ENCODE assay signal across 8 cellular contexts in the genomic region with DNA sequence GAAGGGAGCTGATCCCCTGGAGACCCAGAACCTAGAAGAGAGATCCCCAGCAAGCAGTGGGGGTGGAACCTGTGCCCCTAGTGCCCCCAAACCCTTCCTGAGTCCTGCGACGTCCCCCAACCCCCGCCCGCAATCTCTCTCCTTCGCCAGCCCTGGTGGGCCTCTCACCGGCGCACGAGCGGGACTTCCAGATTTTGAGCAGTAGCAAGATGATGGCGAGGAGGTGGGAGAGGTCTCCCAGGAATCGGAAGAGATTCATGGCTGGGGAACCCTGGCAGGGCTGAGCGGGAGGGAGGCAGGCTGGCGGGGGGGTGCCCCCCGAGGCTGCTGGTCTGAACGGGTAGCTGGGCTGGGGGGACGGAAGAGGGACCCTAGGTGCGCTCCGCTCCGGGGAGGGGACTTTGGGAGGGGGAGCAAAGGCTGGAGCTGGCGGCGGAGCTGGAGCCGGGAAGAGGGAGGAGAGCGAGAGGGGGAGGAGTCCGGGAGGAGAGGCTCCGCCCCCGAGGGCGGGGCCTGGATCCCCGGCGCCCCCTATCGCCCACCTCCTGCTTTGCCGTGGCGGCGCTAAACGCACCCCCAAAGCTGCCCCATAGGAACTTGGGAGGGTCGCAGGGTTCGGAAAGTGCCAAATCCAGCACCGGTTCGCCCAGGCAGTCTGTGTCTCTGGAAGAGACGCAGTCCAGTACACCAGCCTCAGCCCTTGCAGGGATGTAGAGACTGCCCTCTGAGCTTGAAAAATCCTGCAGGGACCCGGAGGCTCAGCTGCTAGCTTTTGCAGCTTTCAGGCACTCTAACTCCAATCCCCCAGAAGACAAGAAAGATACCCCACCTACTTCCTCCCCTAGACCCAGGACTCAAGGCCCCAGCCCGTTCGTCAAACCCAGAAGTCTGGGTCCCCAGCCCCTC. TPM values are rescaled to one million over a fixed set of nuclear protein-coding genes. Genes with fewer than 3 reads are reported as not detected.
DNase-seq lines count a peak whose midpoint lies in the region; ATAC-seq and TF ChIP-seq lines count a peak whose summit lies in the region.

A gene (minus strand): TSS at position 452 of the 906 bp plus-strand sequence. CDS start 193 bp downstream, at position 259.

- H3K9me3 ChIP-seq in OCI-LY7 (ENCODE audit: low read length), result no peaks in the 10 kb centered on the region
- H3K9me3 ChIP-seq in muscle layer of colon (ENCODE audit: low read length), result no peaks in the 10 kb centered on the region

- H3K4me3 ChIP-seq in OCI-LY7 (ENCODE audit: low read depth, low read length, poor library complexity, severe bottlenecking) (peak within 1 kb of the TSS; percentile 88), muscle layer of colon (ENCODE audit: low read depth in 1 of 2, low read length in 2 of 2) (peak within 1 kb of the TSS; percentile 96 to 100)

- H3K27ac ChIP-seq in OCI-LY7 (ENCODE audit: low read depth, low read length, poor library complexity, severe bottlenecking) (peak within 1 kb of the TSS; percentile 56), muscle layer of colon (ENCODE audit: low read depth, low read length) (peak within 1 kb of the TSS; percentile 87)

- peak within 1 kb of the TSS; percentile 100 for H3K9ac ChIP-seq in muscle layer of colon (ENCODE audit: low read length)

- peak within 1 kb of the TSS; percentile 94 for H3K27ac Mint-ChIP-seq in stimulated activated naive B cell treated with anti-CD40 and anti-IgM and Interleukin-4, amounts not matched to agents 10 μg/mL and 1 μg/mL and 100 μg/mL, for 72 hours

- TSS peak; percentile 62 for BruUV-seq in OCI-LY7 (replicated peaks; lab: Mats Ljungman, UMichigan)

- DNase-seq in A172 (ENCODE audit: low spot score) (peak; percentile 37), GM13977 (ENCODE audit: low spot score) (peak; percentile 92), OCI-LY7 (ENCODE audit: low spot score) (peak; percentile 72)
- DNase-seq in activated T-cell treated with anti-CD3 and anti-CD28 coated beads, Interleukin-2, amount 50 U/mL, for 48 hours, result peak; percentile 80 to 87
- peak; percentile 60 for DNase-seq in stimulated activated naive B cell treated with anti-CD40 and anti-IgM and Interleukin-4, amounts not matched to agents 10 μg/mL and 1 μg/mL and 100 μg/mL, for 72 hours

- no peaks in the 10 kb centered on the region for H4K20me1 ChIP-seq in OCI-LY7 (ENCODE audit: insufficient read depth, low read length)

- H3K4me2 ChIP-seq in OCI-LY7 (ENCODE audit: low read length), result peak within 1 kb of the TSS; percentile 91

- H3K36me3 ChIP-seq in OCI-LY7 (ENCODE audit: insufficient read depth, low read length), result peaks cover 30% of the 10 kb centered on the region
- H3K36me3 ChIP-seq in muscle layer of colon (ENCODE audit: insufficient read depth, low read length), result peaks cover 18% of the 10 kb centered on the region

- intact Hi-C loops in OCI-LY7 (cut with micrococcal nuclease; ENCODE audit: unreplicated experiment), result loop anchor here (2.0 to 5.0 kb wide), 2 partner anchors 56 to 101 kb away; a partner anchor contains a TSS

- peaks cover 15% of the 10 kb centered on the region; the same call in 1 of the 2 replicates for H3K79me2 ChIP-seq in OCI-LY7 (ENCODE audit: insufficient read depth, low read depth, low read length)

- H3K4me1 ChIP-seq in OCI-LY7 (ENCODE audit: insufficient read depth, low read length, poor library complexity, severe bottlenecking), result peaks cover 15% of the 10 kb centered on the region
- peaks cover 10% of the 10 kb centered on the region for H3K4me1 ChIP-seq in muscle layer of colon (ENCODE audit: insufficient read depth, low read length)

- in situ Hi-C loops in GM13977 (cut with MboI; ENCODE audit: low pct_unique_long_range_greater_than_20kb, low sequenced_read_pairs, unreplicated experiment), result no loop called here

- ATAC-seq in HG03432 (IDR thresholded peaks at IDR 0.05; ENCODE audit: unreplicated experiment) (peak; percentile 67), esophagus mucosa (peak; percentile 86)
- ATAC-seq in stimulated activated naive B cell treated with anti-CD40 and anti-IgM and Interleukin-4, amounts not matched to agents 10 μg/mL and 1 μg/mL and 100 μg/mL, for 72 hours (replicated peaks), result peak; percentile 79 to 83

- peak within 1 kb of the TSS; percentile 93 to 99 for H3K4me3 Mint-ChIP-seq in stimulated activated naive B cell treated with anti-CD40 and anti-IgM and Interleukin-4, amounts not matched to agents 10 μg/mL and 1 μg/mL and 100 μg/mL, for 72 hours

- CTCF ChIA-PET in OCI-LY7 (lab: Charles Lee; ENCODE audit: unreplicated experiment), result interaction anchor here (1.0 kb wide), 1 partner anchor 40 kb away, joined by 3 read pairs; no protein-coding TSS in a partner anchor

- peaks cover 33 to 54% of the 10 kb centered on the region in 2 donors for H3K4me1 Mint-ChIP-seq in stimulated activated naive B cell treated with anti-CD40 and anti-IgM and Interleukin-4, amounts not matched to agents 10 μg/mL and 1 μg/mL and 100 μg/mL, for 72 hours

- peak within 1 kb of the TSS; percentile 73 for H2AFZ ChIP-seq in OCI-LY7 (ENCODE audit: low read length)

- H3K27me3 ChIP-seq in muscle layer of colon (ENCODE audit: control insufficient read depth in 1 of 2, insufficient read depth in 2 of 2, low read length in 2 of 2), result peaks cover 34 to 45% of the 10 kb centered on the region in 2 donors

- H3K27me3 Mint-ChIP-seq in stimulated activated naive B cell treated with anti-CD40 and anti-IgM and Interleukin-4, amounts not matched to agents 10 μg/mL and 1 μg/mL and 100 μg/mL, for 72 hours, result peaks cover 28 to 30% of the 10 kb centered on the region in 2 donors

- no peaks in the 10 kb centered on the region for H3K9me3 Mint-ChIP-seq in stimulated activated naive B cell treated with anti-CD40 and anti-IgM and Interleukin-4, amounts not matched to agents 10 μg/mL and 1 μg/mL and 100 μg/mL, for 72 hours

- POLR2A ChIA-PET in OCI-LY7 (lab: Charles Lee), result interaction anchor here (0.6 to 0.9 kb wide), 3 partner anchors 9 to 27 kb away, joined by 3 read pairs; a partner anchor contains a TSS

- TF ChIP-seq CTCF in GM13977 (IDR thresholded peaks at IDR 0.05; ENCODE audit: extremely low read depth, insufficient read depth, missing control alignments) (peak; percentile 86), OCI-LY7 (conservative IDR thresholded peaks at IDR 0.05; ENCODE audit: low read length) (peak; percentile 96)

- H3K9me2 ChIP-seq in OCI-LY7 (ENCODE audit: insufficient read depth, low read length), result no peaks in the 10 kb centered on the region

- peaks cover 10 to 18% of the 10 kb centered on the region in 2 donors for H3K36me3 Mint-ChIP-seq in stimulated activated naive B cell treated with anti-CD40 and anti-IgM and Interleukin-4, amounts not matched to agents 10 μg/mL and 1 μg/mL and 100 μg/mL, for 72 hours

RNA-seq across cellular contexts. Expression of the gene that starts here (rescaled TPM):
- total RNA-seq in A172 (2014; rRNA removed; shearing (Covaris generic)), result 64.2 and 71.5 TPM in 2 replicates
- 26.2 and 38.8 TPM in 2 replicates for total RNA-seq in OCI-LY7 (2014; rRNA removed; shearing (Covaris generic))
- total RNA-seq in OCI-LY7 (2022), result 63.8 and 74.0 TPM in 2 replicates
- 86.6 TPM for total RNA-seq in esophagus mucosa

Comparison
In these comparisons a context has a peak if more than half of its experiments do, and no peak if none do; other contexts are left out.
1. Peak in every context shown above with its lines: DNase-seq, ATAC-seq, H3K4me3 ChIP-seq and H3K27ac ChIP-seq.
2. DNase-seq: peak in every context shown above with its lines; median percentile 92 in GM13977; 84 in activated T-cell treated with anti-CD3 and anti-CD28 coated beads, Interleukin-2, amount 50 U/mL, for 48 hours; 72 in OCI-LY7; 60 in stimulated activated naive B cell treated with anti-CD40 and anti-IgM and Interleukin-4, amounts not matched to agents 10 μg/mL and 1 μg/mL and 100 μg/mL, for 72 hours; 37 in A172.